In genomic region chr21:35628331-35628730, GRCh38 we compare ENCODE assay signal across 1 cellular context.
TF ChIP-seq lines count a peak whose summit lies in the region.

No MANE protein-coding gene starts in this region.

TF ChIP-seq in IMR-90, 13 proteins besides CTCF, POLR2A, EP300 and RAD21:
- TF ChIP-seq BHLHE40 (IDR thresholded peaks at IDR 0.05; ENCODE audit: low read depth, low read length) (no peak), MXI1 (IDR thresholded peaks at IDR 0.05; ENCODE audit: borderline replicate concordance, low read depth, low read length) (no peak), USF2 (IDR thresholded peaks at IDR 0.05; ENCODE audit: low read depth, low read length) (no peak), FOS (IDR thresholded peaks at IDR 0.05; ENCODE audit: low read depth, low read length) (no peak), MAZ (IDR thresholded peaks at IDR 0.05; ENCODE audit: borderline replicate concordance, low read depth, low read length) (no peak), MAFK (IDR thresholded peaks at IDR 0.05; ENCODE audit: low read depth, low read length) (no peak), NFE2L2 (IDR thresholded peaks at IDR 0.05; ENCODE audit: low read depth, low read length) (no peak), RFX5 (IDR thresholded peaks at IDR 0.05; ENCODE audit: low read depth, low read length) (no peak), CHD1 (IDR thresholded peaks at IDR 0.05; ENCODE audit: low read depth, low read length) (no peak), SMC3 (IDR thresholded peaks at IDR 0.05; ENCODE audit: low read depth, low read length) (no peak)
